In the genomic region with DNA sequence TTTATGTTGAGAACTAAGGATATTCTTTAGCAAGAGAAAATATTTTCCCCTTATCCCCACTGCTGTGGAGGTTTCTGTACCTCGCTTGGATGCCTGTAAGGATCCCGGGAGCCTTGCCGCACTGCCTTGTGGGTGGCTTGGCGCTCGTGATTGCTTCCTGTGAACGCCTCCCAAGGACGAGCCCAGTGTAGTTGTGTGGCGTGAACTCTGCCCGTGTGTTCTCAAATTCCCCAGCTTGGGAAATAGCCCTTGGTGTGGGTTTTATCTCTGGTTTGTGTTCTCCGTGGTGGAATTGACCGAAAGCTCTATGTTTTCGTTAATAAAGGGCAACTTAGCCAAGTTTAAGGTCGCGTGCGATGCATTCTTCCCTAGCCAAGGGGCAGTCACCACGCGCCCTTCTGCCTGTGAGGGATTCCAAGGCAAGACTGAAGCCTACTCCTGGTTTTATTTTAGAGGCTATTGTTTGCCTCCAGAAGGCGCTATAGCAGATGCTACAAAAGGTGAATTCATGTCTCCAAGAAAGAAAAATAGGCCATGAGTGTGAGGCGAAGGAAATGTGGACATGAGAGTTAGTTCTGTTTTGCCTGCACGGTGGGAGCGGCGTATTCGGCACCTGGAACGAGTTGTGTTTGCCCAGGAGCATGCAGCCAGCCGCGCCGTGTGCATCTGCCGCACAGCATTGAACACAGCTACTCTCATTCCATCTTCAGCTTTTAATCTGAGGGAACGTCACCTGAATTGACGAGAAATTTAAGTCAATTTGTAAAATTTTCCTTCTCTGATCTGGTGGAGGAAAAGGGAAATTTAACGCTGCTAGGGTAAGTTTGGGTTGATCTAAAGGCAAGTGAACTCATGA, we compare ENCODE assay signal across 2 cellular contexts.
TF ChIP-seq lines count a peak whose summit lies in the region.

No MANE protein-coding gene starts in this region.

TF ChIP-seq in GM12891, 5 proteins besides CTCF, POLR2A, EP300 and RAD21:
- TF ChIP-seq PAX5 (IDR thresholded peaks at IDR 0.05; ENCODE audit: insufficient read depth, low read length, severe bottlenecking): no peak
- no peak for TF ChIP-seq POLR2AphosphoS5 (IDR thresholded peaks at IDR 0.05; ENCODE audit: low read depth, low read length)
- TF ChIP-seq TAF1 (IDR thresholded peaks at IDR 0.05; ENCODE audit: low read depth, low read length): no peak
- no peak for TF ChIP-seq SPI1 (IDR thresholded peaks at IDR 0.05; ENCODE audit: low read depth, low read length)
- no peak for TF ChIP-seq POU2F2 (IDR thresholded peaks at IDR 0.05; ENCODE audit: low read depth, low read length)
TF ChIP-seq in GM12891: peak in this region for 0.

TF ChIP-seq in H1, 55 proteins besides CTCF, POLR2A, EP300 and RAD21:
- TF ChIP-seq SP4 (IDR thresholded peaks at IDR 0.05; ENCODE audit: low read length) (no peak), JUN (IDR thresholded peaks at IDR 0.05; ENCODE audit: low read depth, low read length) (no peak), TAF1 (IDR thresholded peaks at IDR 0.05; ENCODE audit: low read depth, low read length) (no peak), RNF2 (IDR thresholded peaks at IDR 0.05; ENCODE audit: borderline replicate concordance, low read depth, low read length, missing control alignments, poor library complexity, severe bottlenecking) (no peak), SUZ12 (IDR thresholded peaks at IDR 0.05; ENCODE audit: low read length) (no peak), NANOG (IDR thresholded peaks at IDR 0.05; ENCODE audit: insufficient read depth, low read depth, low read length, poor library complexity, severe bottlenecking) (no peak), E2F6 (IDR thresholded peaks at IDR 0.05) (no peak), CREB1 (IDR thresholded peaks at IDR 0.05) (no peak), MAX (IDR thresholded peaks at IDR 0.05) (no peak), MAFK (IDR thresholded peaks at IDR 0.05; ENCODE audit: low read depth, low read length) (no peak), HDAC2 (IDR thresholded peaks at IDR 0.05; ENCODE audit: borderline replicate concordance in 1 of 2, low read depth in 2 of 2, low read length in 2 of 2) (no peak), TBP (IDR thresholded peaks at IDR 0.05; ENCODE audit: low read depth, low read length) (no peak), BRCA1 (IDR thresholded peaks at IDR 0.05; ENCODE audit: low read depth, low read length) (no peak), TEAD4 (IDR thresholded peaks at IDR 0.05; ENCODE audit: low read depth, low read length) (no peak), CEBPB (IDR thresholded peaks at IDR 0.05; ENCODE audit: low read depth, low read length) (no peak), POU5F1 (IDR thresholded peaks at IDR 0.05; ENCODE audit: low read depth, low read length) (no peak)
- TF ChIP-seq, protein P1, sequence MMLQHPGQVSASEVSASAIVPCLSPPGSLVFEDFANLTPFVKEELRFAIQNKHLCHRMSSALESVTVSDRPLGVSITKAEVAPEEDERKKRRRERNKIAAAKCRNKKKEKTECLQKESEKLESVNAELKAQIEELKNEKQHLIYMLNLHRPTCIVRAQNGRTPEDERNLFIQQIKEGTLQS (IDR thresholded peaks at IDR 0.05; ENCODE audit: insufficient read depth, low read depth, low read length): no peak
